In the genomic region with DNA sequence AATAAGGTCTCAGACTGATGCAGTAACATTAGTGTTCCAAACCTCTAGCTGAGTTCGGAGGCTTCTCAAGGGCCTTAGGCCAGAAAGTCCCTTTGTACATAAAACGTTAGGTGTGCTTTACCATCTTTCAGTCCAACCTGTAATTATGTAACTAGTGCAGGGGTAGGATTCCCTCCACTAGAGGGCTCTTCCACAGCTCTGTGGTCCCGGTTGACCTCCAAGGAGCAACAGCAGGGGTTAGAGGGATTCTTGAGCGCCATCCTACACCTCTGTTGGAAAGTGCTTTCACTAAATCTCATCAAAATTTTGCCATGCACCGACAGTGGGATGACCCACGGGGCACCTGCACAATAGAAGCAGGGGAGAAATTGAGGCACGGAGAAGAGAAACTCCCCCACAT, we compare ENCODE assay signal across 10 cellular contexts.
A peak's percentile ranks its signal among the peaks of the same experiment; 100 is the strongest.
DNase-seq lines count a peak whose midpoint lies in the region; ATAC-seq and TF ChIP-seq lines count a peak whose summit lies in the region.
"Had no signal": no experiment of that assay in that cellular context is flagged by ENCODE, and none has a peak within 500 bp of the region (broad histone marks: within the 10 kb centered on the region; RNA-seq: fewer than 3 reads in every experiment).

No MANE protein-coding gene starts in this region.

- peak overlapping the region; percentile 88 for H2AFZ ChIP-seq in HCT116 (ENCODE audit: low read depth, low read length, poor library complexity, severe bottlenecking)

- intact Hi-C loops in HCT116 (cut with micrococcal nuclease) = loop anchor here (5.0 kb wide), 1 partner anchor 316 kb away; no protein-coding TSS in a partner anchor

- H3K4me1 Mint-ChIP-seq in activated naive CD4-positive, alpha-beta T cell treated with anti-CD3 and anti-CD28 coated beads, Interleukin-2, amount 10 ng/mL, durations not matched to agents 7 days and 5 days = no peaks in the 10 kb centered on the region
- H3K4me1 Mint-ChIP-seq in T-cell = no peaks in the 10 kb centered on the region

- peak; percentile 96 for ATAC-seq in HCT116
- no peak for ATAC-seq in T-cell (replicated peaks in 1 of 4)

- H3K27ac Mint-ChIP-seq in activated naive CD4-positive, alpha-beta T cell treated with anti-CD3 and anti-CD28 coated beads, Interleukin-2, amount 10 ng/mL, durations not matched to agents 7 days and 5 days = no peak overlapping the region
- no peak overlapping the region for H3K27ac Mint-ChIP-seq in T-cell

- CTCF ChIA-PET in HCT116 (lab: Charles Lee) = interaction anchor here (1.1 kb wide), 1 partner anchor 9 kb away, joined by 3 read pairs; no protein-coding TSS in a partner anchor
- CTCF ChIA-PET in activated naive CD4-positive, alpha-beta T cell treated with anti-CD3 and anti-CD28 coated beads, Interleukin-2, amount 10 ng/mL, durations not matched to agents 7 days and 5 days (lab: Charles Lee) = no interaction called here
- CTCF ChIA-PET in T-cell (lab: Charles Lee) = no interaction called here

- no TSS peak for BruUV-seq in HCT116 (replicated peaks; lab: Mats Ljungman, UMichigan)

- H3K27me3 Mint-ChIP-seq in activated naive CD4-positive, alpha-beta T cell treated with anti-CD3 and anti-CD28 coated beads, Interleukin-2, amount 10 ng/mL, durations not matched to agents 7 days and 5 days = no peaks in the 10 kb centered on the region
- no peaks in the 10 kb centered on the region for H3K27me3 Mint-ChIP-seq in T-cell

- no peaks in the 10 kb centered on the region for H3K36me3 ChIP-seq in HCT116 (ENCODE audit: control insufficient read depth in 1 of 2, insufficient read depth in 2 of 2, low read length in 2 of 2)
- H3K36me3 ChIP-seq: neutrophil had no signal

- POLR2A ChIA-PET in HCT116 (lab: Charles Lee) = no interaction called here
- POLR2A ChIA-PET in T-cell (lab: Charles Lee) = no interaction called here

- H3K9ac ChIP-seq in HCT116 (ENCODE audit: low read length) = no peak overlapping the region

- H3K4me1 ChIP-seq in HCT116 (ENCODE audit: control insufficient read depth in 1 of 2, insufficient read depth in 2 of 2, low read length in 2 of 2) = no peaks in the 10 kb centered on the region; a peak in 1 of 4 replicates

- TF ChIP-seq CTCF in GM12872 (IDR thresholded peaks at IDR 0.05; ENCODE audit: insufficient read depth, low read depth, low read length) = peak; percentile 76
- TF ChIP-seq CTCF in HCT116 (IDR thresholded peaks at IDR 0.05 in 2 of 3, conservative IDR thresholded peaks at IDR 0.05 in 1 of 3; ENCODE audit: borderline replicate concordance in 1 of 3, insufficient read depth in 1 of 3, low read depth in 2 of 3, low read length in 2 of 3) = peak; percentile 54 to 78 (median 77); a peak in 5 of 6 replicates

- no peaks in the 10 kb centered on the region for H4K20me1 ChIP-seq in HCT116 (ENCODE audit: insufficient read depth)

- H3K4me2 ChIP-seq in HCT116 (ENCODE audit: low read length) = no peak overlapping the region

- H3K79me2 ChIP-seq in HCT116 (ENCODE audit: insufficient read depth, low read length) = no peaks in the 10 kb centered on the region

- H3K9me2 ChIP-seq in HCT116 (ENCODE audit: insufficient read depth) = no peaks in the 10 kb centered on the region

- peak; percentile 42 for DNase-seq in HCT116 (ENCODE audit: low read depth, low spot score)
- peak; percentile 73 for DNase-seq in NCI-H82 (lab: John Stamatoyannopoulos, UW)
- DNase-seq in iPS-NIHi11 (ENCODE audit: low spot score) = peak; percentile 79
- no peak for DNase-seq in cortex of kidney (lab: John Stamatoyannopoulos, UW)
- no peak for DNase-seq in activated CD4-positive, CD25-positive, alpha-beta regulatory T cell (lab: John Stamatoyannopoulos, UW)
- DNase-seq in activated naive CD4-positive, alpha-beta T cell treated with anti-CD3 and anti-CD28 coated beads, Interleukin-2, amount 10 ng/mL, durations not matched to agents 7 days and 5 days = no peak
- no peak for DNase-seq in T-cell
- DNase-seq: activated naive CD4-positive, alpha-beta T cell treated with Interleukin-2 at 50 U/mL for 16 hours had no signal

- no peak overlapping the region for H3K27ac ChIP-seq in HCT116 (ENCODE audit: low read depth, low read length)
- H3K27ac ChIP-seq: neutrophil had no signal

- no peaks in the 10 kb centered on the region for H3K9me3 ChIP-seq in HCT116 (ENCODE audit: control insufficient read depth in 1 of 2, insufficient read depth in 1 of 2, low read depth in 1 of 2, low read length in 2 of 2)
- H3K9me3 ChIP-seq: neutrophil had no signal

- TF ChIP-seq POLR2A in HCT116 (IDR thresholded peaks at IDR 0.05; ENCODE audit: borderline replicate concordance, extremely low read depth, insufficient read depth, insufficient read length) = no peak

- no peak overlapping the region for H3K4me3 Mint-ChIP-seq in activated naive CD4-positive, alpha-beta T cell treated with anti-CD3 and anti-CD28 coated beads, Interleukin-2, amount 10 ng/mL, durations not matched to agents 7 days and 5 days
- H3K4me3 Mint-ChIP-seq in T-cell = no peak overlapping the region

- H3K36me3 Mint-ChIP-seq in activated naive CD4-positive, alpha-beta T cell treated with anti-CD3 and anti-CD28 coated beads, Interleukin-2, amount 10 ng/mL, durations not matched to agents 7 days and 5 days = no peaks in the 10 kb centered on the region
- no peaks in the 10 kb centered on the region for H3K36me3 Mint-ChIP-seq in T-cell

- no peak overlapping the region for H3K4me3 ChIP-seq in HCT116 (replicated peaks in 1 of 2; ENCODE audit: low read depth in 1 of 2, low read length in 2 of 2)

- H3K27me3 ChIP-seq in HCT116 (ENCODE audit: insufficient read depth, low read length) = no peaks in the 10 kb centered on the region
- H3K27me3 ChIP-seq: neutrophil had no signal

- RAD21 ChIA-PET in HCT116 (lab: Charles Lee; ENCODE audit: low non-redundant PET in 1 of 2, low total read pairs in 2 of 2, uncharacterized antibody in 2 of 2, unreplicated experiment in 2 of 2) = no interaction called here

- H3K9me3 Mint-ChIP-seq in activated naive CD4-positive, alpha-beta T cell treated with anti-CD3 and anti-CD28 coated beads, Interleukin-2, amount 10 ng/mL, durations not matched to agents 7 days and 5 days = peaks cover 7% of the 10 kb centered on the region
- peaks cover 0 to 24% (median 15%) of the 10 kb centered on the region in 3 donors for H3K9me3 Mint-ChIP-seq in T-cell

- TF ChIP-seq RAD21 in HCT116 (IDR thresholded peaks at IDR 0.05; ENCODE audit: low read depth) = peak; percentile 48

TF ChIP-seq in HCT116, 20 proteins besides CTCF, POLR2A, EP300 and RAD21:
- TF ChIP-seq CEBPB (IDR thresholded peaks at IDR 0.05; ENCODE audit: low read depth) (no peak), CBX3 (IDR thresholded peaks at IDR 0.05; ENCODE audit: low read depth) (0 out of 2 replicates have a peak, but pooled peaks have one; percentile 29)
TF ChIP-seq in HCT116: peak in this region for 1.

Comparison
In these comparisons a context has a peak if more than half of its experiments do, and no peak if none do; other contexts are left out.
1. DNase-seq: peak in HCT116 (single experiment), NCI-H82 (single experiment) and iPS-NIHi11 (single experiment); none in cortex of kidney (single experiment), activated CD4-positive, CD25-positive, alpha-beta regulatory T cell (0 of 4), activated naive CD4-positive, alpha-beta T cell treated with anti-CD3 and anti-CD28 coated beads, Interleukin-2, amount 10 ng/mL, durations not matched to agents 7 days and 5 days (single experiment) and T-cell (0 of 34).